Comparison of ENCODE assay signal across 11 cellular contexts in genomic region chr6:30200551-30201281, GRCh38.
A peak's percentile ranks its signal among the peaks of the same experiment; 100 is the strongest.
DNase-seq lines count a peak whose midpoint lies in the region; ATAC-seq and TF ChIP-seq lines count a peak whose summit lies in the region.
"Had no signal": no experiment of that assay in that cellular context is flagged by ENCODE, and none has a peak within 500 bp of the region (broad histone marks: within the 10 kb centered on the region; RNA-seq: fewer than 3 reads in every experiment).

No MANE protein-coding gene starts in this region.

- peak overlapping the region; percentile 50 for H3K4me3 ChIP-seq in DOHH2 (ENCODE audit: low read length)
- H3K4me3 ChIP-seq in MM.1S (ENCODE audit: low read length): no peak overlapping the region
- H3K4me3 ChIP-seq: SJCRH30 had no signal

- H3K79me2 ChIP-seq in DOHH2 (ENCODE audit: control insufficient read depth, low read length): peaks cover 52% of the 10 kb centered on the region
- peaks cover 60% of the 10 kb centered on the region for H3K79me2 ChIP-seq in MM.1S (ENCODE audit: low read length)

- H3K9me3 Mint-ChIP-seq in effector memory CD8-positive, alpha-beta T cell: no peaks in the 10 kb centered on the region

- H2AFZ ChIP-seq in MM.1S (ENCODE audit: low read length): no peak overlapping the region

- H3F3A ChIP-seq in DOHH2 (ENCODE audit: control insufficient read depth, insufficient read depth) (no peaks in the 10 kb centered on the region; the same call in 1 of the 2 replicates), MM.1S (ENCODE audit: insufficient read depth, low read length) (no peaks in the 10 kb centered on the region)

- no peak overlapping the region for H3K4me3 Mint-ChIP-seq in effector memory CD8-positive, alpha-beta T cell

- peak; percentile 72 for ATAC-seq in GM19452 (IDR thresholded peaks at IDR 0.05; ENCODE audit: unreplicated experiment)
- no peak for ATAC-seq in effector memory CD8-positive, alpha-beta T cell (replicated peaks)

- H3K27ac ChIP-seq in DOHH2 (ENCODE audit: low read depth, low read length) (peak overlapping the region; percentile 35), MM.1S (ENCODE audit: low read length) (no peak overlapping the region)
- H3K27ac ChIP-seq: KMS-11, SJCRH30 had no signal

- H4K20me1 ChIP-seq in DOHH2 (ENCODE audit: control insufficient read depth, insufficient read depth, low read depth, low read length): peaks cover 7% of the 10 kb centered on the region
- H4K20me1 ChIP-seq in MM.1S (ENCODE audit: insufficient read depth, low read length): peaks cover 4% of the 10 kb centered on the region; the same call in 1 of the 2 replicates

- peak overlapping the region; percentile 70 for H3K4me2 ChIP-seq in DOHH2 (ENCODE audit: low read length)
- 0 out of 2 replicates have a peak overlapping the region, but pooled peaks have one; percentile 2 for H3K4me2 ChIP-seq in MM.1S (ENCODE audit: low read depth, low read length)
- H3K4me2 ChIP-seq: KMS-11 had no signal

- peaks cover 27 to 50% of the 10 kb centered on the region in 2 donors for H3K4me1 Mint-ChIP-seq in effector memory CD8-positive, alpha-beta T cell (ENCODE audit: low read depth in 2 of 2)

- peak overlapping the region; percentile 54 to 75 for H3K27ac Mint-ChIP-seq in effector memory CD8-positive, alpha-beta T cell

- H3K4me1 ChIP-seq in DOHH2 (ENCODE audit: control insufficient read depth, low read length): peaks cover 37% of the 10 kb centered on the region
- H3K4me1 ChIP-seq in MM.1S (ENCODE audit: low read length): peaks cover 10% of the 10 kb centered on the region
- H3K4me1 ChIP-seq: SJCRH30 had no signal

- H3K9me3 ChIP-seq in DOHH2 (ENCODE audit: control insufficient read depth, insufficient read depth, low read length): no peaks in the 10 kb centered on the region
- H3K9me3 ChIP-seq in MM.1S (replicated peaks; ENCODE audit: insufficient read depth, low read length): no peaks in the 10 kb centered on the region
- H3K9me3 ChIP-seq: SJCRH30 had no signal

- no peaks in the 10 kb centered on the region for H3K27me3 ChIP-seq in DOHH2 (ENCODE audit: control insufficient read depth, low read length)
- no peaks in the 10 kb centered on the region for H3K27me3 ChIP-seq in MM.1S (replicated peaks; ENCODE audit: insufficient read depth, low read length)
- H3K27me3 ChIP-seq: SJCRH30 had no signal

- H3K36me3 Mint-ChIP-seq in effector memory CD8-positive, alpha-beta T cell (ENCODE audit: insufficient read depth): peaks cover 58% of the 10 kb centered on the region

- H3K9ac ChIP-seq in MM.1S (ENCODE audit: low read length): no peak overlapping the region
- H3K9ac ChIP-seq: KMS-11 had no signal

- H3K36me3 ChIP-seq in DOHH2 (ENCODE audit: control insufficient read depth, low read length) (peaks cover 73% of the 10 kb centered on the region), MM.1S (replicated peaks; ENCODE audit: insufficient read depth, low read length) (no peaks in the 10 kb centered on the region; the same call in none of the 2 replicates)

- peak; percentile 21 for DNase-seq in MM.1S
- DNase-seq in effector memory CD8-positive, alpha-beta T cell: no peak
- DNase-seq in GOT3 (lab: John Stamatoyannopoulos, UW): no peak
- DNase-seq in activated gamma-delta T cell (lab: John Stamatoyannopoulos, UW): no peak
- no peak for DNase-seq in NCI-H2171 (lab: John Stamatoyannopoulos, UW)
- DNase-seq in COLO668 (lab: John Stamatoyannopoulos, UW; ENCODE audit: unreplicated experiment): no peak
- DNase-seq: kidney glomerular epithelial cell, SJCRH30 had no signal

- H3K9me2 ChIP-seq in DOHH2 (replicated peaks; ENCODE audit: control insufficient read depth, low read length) (no peaks in the 10 kb centered on the region), MM.1S (replicated peaks; ENCODE audit: insufficient read depth, low read length) (no peaks in the 10 kb centered on the region)

- H3K27me3 Mint-ChIP-seq in effector memory CD8-positive, alpha-beta T cell: no peaks in the 10 kb centered on the region

- TF ChIP-seq CTCF in DOHH2 (IDR thresholded peaks at IDR 0.05; ENCODE audit: low read depth, low read length, poor library complexity, severe bottlenecking): no peak
- no peak for TF ChIP-seq CTCF in MM.1S (IDR thresholded peaks at IDR 0.05; ENCODE audit: low read length)
